In the genomic region with DNA sequence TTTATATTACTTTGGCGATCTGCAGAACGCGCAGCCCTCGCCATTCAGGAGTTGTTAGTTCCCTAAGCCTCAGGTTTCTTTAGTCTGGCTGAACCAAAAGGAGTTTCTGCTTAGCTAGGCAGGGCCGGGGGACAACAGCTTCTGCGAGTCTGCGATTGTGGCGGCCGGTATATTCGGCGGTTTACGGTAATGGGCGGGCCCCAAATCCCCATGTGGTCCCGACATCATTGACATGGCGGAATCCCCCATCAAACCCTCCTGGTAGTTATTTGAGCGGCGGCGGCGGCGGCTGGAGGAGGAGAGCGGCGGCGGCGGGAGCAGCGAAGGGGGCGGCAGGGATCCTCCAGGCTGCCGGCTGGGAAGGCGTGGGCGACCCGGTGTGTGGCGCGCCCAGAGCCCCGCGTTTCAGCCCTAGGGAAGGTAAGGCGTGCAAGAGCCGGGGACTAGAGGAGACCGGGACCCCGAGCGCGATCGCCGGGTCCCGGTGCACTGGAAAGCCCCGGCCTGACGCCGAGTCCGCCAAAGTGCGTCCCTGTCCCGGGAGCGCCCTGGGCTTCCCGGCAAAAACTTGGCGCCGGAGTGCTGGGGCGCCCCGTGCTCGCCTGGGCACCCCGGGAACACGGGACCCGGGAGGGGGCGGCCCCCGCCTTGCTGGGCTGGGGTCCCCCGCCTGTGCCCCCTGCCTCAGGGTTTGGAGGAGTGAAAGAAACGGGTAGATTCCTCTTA, we compare ENCODE assay signal across 8 cellular contexts. TPM values are rescaled to one million over a fixed set of nuclear protein-coding genes. Genes with fewer than 3 reads are reported as not detected.
DNase-seq lines count a peak whose midpoint lies in the region; ATAC-seq, FAIRE-seq and TF ChIP-seq lines count a peak whose summit lies in the region.

TSS of gene FNDC3B (plus strand) at position 227 of the 726 bp plus-strand sequence. CDS start 72,902 bp downstream, outside the sequence.

- H2AFZ ChIP-seq in keratinocyte (ENCODE audit: control insufficient read depth, low read length) = peak within 1 kb of the TSS; percentile 66

- dilution Hi-C loops in keratinocyte (cut with MboI; ENCODE audit: extremely low pct_ligation_motif_present, low sequenced_read_pairs) = no loop called here

- no peaks in the 10 kb centered on the region for H3K27me3 ChIP-seq in keratinocyte (ENCODE audit: control insufficient read depth, extremely low read depth, insufficient read depth, low read length)

- no peaks in the 10 kb centered on the region for H4K20me1 ChIP-seq in keratinocyte (ENCODE audit: control insufficient read depth, extremely low read depth, insufficient read depth, low read length)

- peak; percentile 89 for DNase-seq in AG08396 (ENCODE audit: low spot score)
- DNase-seq in NCI-H446 (lab: John Stamatoyannopoulos, UW) = peak; percentile 89 to 97
- DNase-seq in activated CD4-positive, CD25-positive, alpha-beta regulatory T cell treated with anti-CD3 and anti-CD28 coated beads, Interleukin-2, amount 50 U/mL, for 16 hours (ENCODE audit: low read depth, low spot score) = peak; percentile 79
- DNase-seq in central memory CD8-positive, alpha-beta T cell (ENCODE audit: low spot score in 2 of 2) = peak; percentile 89 to 90
- DNase-seq in keratinocyte (ENCODE audit: low read depth, low spot score) = peak; percentile 52
- peak; percentile 80 to 87 for DNase-seq in stimulated activated CD4-positive, alpha-beta T cell treated with anti-CD3 and anti-CD28 coated beads, Interleukin-15, amount 100 ng/mL, for 1 hour (ENCODE audit: low read depth in 1 of 2, low spot score in 1 of 2)

- TF ChIP-seq CTCF in keratinocyte (optimal IDR thresholded peaks at IDR 0.05 in 1 of 3, IDR thresholded peaks at IDR 0.05 in 1 of 3, conservative IDR thresholded peaks at IDR 0.05 in 1 of 3; ENCODE audit: extremely low read depth in 1 of 3, insufficient read depth in 2 of 3, low read length in 3 of 3) = no peak

- H3K4me1 ChIP-seq in keratinocyte (ENCODE audit: control insufficient read depth, extremely low read depth, insufficient read depth, low read length) = peaks cover 18% of the 10 kb centered on the region

- H3K9me3 Mint-ChIP-seq in central memory CD8-positive, alpha-beta T cell = no peaks in the 10 kb centered on the region

- no peaks in the 10 kb centered on the region for H3K9me3 ChIP-seq in keratinocyte (ENCODE audit: control insufficient read depth, low read depth, low read length)

- H3K36me3 ChIP-seq in keratinocyte (ENCODE audit: control insufficient read depth in 2 of 2, extremely low read depth in 1 of 2, insufficient read depth in 2 of 2, low read length in 2 of 2) = peaks cover 0 to 4% of the 10 kb centered on the region in 2 experiments

- peak within 1 kb of the TSS; percentile 94 for H3K9ac ChIP-seq in keratinocyte (ENCODE audit: control insufficient read depth, extremely low read depth, insufficient read depth, low read length)

- peak within 1 kb of the TSS; percentile 97 for H3K27ac Mint-ChIP-seq in central memory CD8-positive, alpha-beta T cell (ENCODE audit: low read depth)

- peak within 1 kb of the TSS; percentile 77 to 99 (median 84) for H3K4me3 ChIP-seq in keratinocyte (ENCODE audit: control insufficient read depth in 2 of 3, extremely low read depth in 1 of 3, insufficient read depth in 2 of 3, low read depth in 1 of 3, low read length in 3 of 3)

- peaks cover 32% of the 10 kb centered on the region for H3K4me1 Mint-ChIP-seq in central memory CD8-positive, alpha-beta T cell

- ATAC-seq in GM19023 (IDR thresholded peaks at IDR 0.05; ENCODE audit: unreplicated experiment) (peak; percentile 82), HG03280 (IDR thresholded peaks at IDR 0.05; ENCODE audit: unreplicated experiment) (peak; percentile 58)
- ATAC-seq in central memory CD8-positive, alpha-beta T cell (replicated peaks; ENCODE audit: extremely low read depth, poor library complexity, severe bottlenecking) = peak; percentile 97

- H3K9me1 ChIP-seq in keratinocyte (ENCODE audit: control insufficient read depth, extremely low read depth, insufficient read depth, low read length) = no peaks in the 10 kb centered on the region

- no peaks in the 10 kb centered on the region for H3K27me3 Mint-ChIP-seq in central memory CD8-positive, alpha-beta T cell

- H3K4me3 Mint-ChIP-seq in central memory CD8-positive, alpha-beta T cell = peak within 1 kb of the TSS; percentile 92

- H3K27ac ChIP-seq in keratinocyte (ENCODE audit: control insufficient read depth, insufficient read depth, low read length) = peak within 1 kb of the TSS; percentile 85

- peak within 1 kb of the TSS; percentile 51 for H3K4me2 ChIP-seq in keratinocyte (ENCODE audit: control insufficient read depth, extremely low read depth, insufficient read depth, low read depth, low read length)

- peaks cover 5% of the 10 kb centered on the region for H3K36me3 Mint-ChIP-seq in central memory CD8-positive, alpha-beta T cell (ENCODE audit: insufficient read depth)

- peaks cover 44% of the 10 kb centered on the region for H3K79me2 ChIP-seq in keratinocyte (ENCODE audit: control insufficient read depth, insufficient read depth, low read length)

- FAIRE-seq in keratinocyte (lab: Jason Lieb, UNC) = no peak

RNA-seq across cellular contexts. Expression of gene FNDC3B, which starts in this region (rescaled TPM):
- 20.0 to 31.4 TPM (median 27.7 TPM) in 3 replicates for polyA plus RNA-seq in keratinocyte
- 9.4 TPM for polyA plus RNA-seq in keratinocyte (2011; ENCODE audit: low read depth)
- 16.5 and 32.7 TPM in 2 replicates for polyA plus RNA-seq in keratinocyte (2011; cell fraction: cytosol; rRNA removed)
- 60.2 and 68.2 TPM in 2 replicates for polyA plus RNA-seq in keratinocyte (2011; cell fraction: nucleus; rRNA removed)
- polyA plus RNA-seq in keratinocyte (2012; ENCODE audit: low replicate concordance) = 12.4 and 39.3 TPM in 2 replicates
- polyA minus RNA-seq in keratinocyte = 104 to 223 TPM (median 134 TPM) in 3 replicates
- 21.3 TPM for polyA minus RNA-seq in keratinocyte (2011; cell fraction: cytosol; rRNA and poly(A)+ RNA removed)
- 105 and 219 TPM in 2 replicates for polyA minus RNA-seq in keratinocyte (2011; cell fraction: nucleus; rRNA and poly(A)+ RNA removed)

Comparison
In these comparisons a context has a peak if more than half of its experiments do, and no peak if none do; other contexts are left out.
1. Peak in every context shown above with its lines: DNase-seq, ATAC-seq, H3K4me3 ChIP-seq and H3K27ac ChIP-seq.